ENCODE assay signal across 23 cellular contexts in the genomic region with DNA sequence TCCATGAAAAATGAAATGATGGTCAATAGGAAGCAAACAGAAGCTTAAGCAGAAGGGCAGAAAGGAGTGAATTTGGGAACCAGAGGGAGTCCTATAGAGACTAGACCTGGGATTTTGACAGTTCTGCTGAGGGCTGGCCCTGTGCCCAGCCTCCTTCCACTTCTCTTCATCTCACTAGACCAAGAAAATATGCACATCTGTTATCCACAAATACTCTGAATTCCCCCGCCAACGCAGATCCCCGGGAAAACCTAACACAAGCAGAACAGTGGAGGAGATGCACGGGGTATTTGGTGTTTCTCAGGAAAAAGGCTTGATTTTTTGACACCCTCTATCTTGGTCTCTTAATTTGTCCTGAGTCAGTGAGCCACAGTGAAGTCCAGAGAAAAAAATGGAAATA.
A peak's percentile ranks its signal among the peaks of the same experiment; 100 is the strongest.
DNase-seq lines count a peak whose midpoint lies in the region; ATAC-seq and TF ChIP-seq lines count a peak whose summit lies in the region.
"Had no signal": no experiment of that assay in that cellular context is flagged by ENCODE, and none has a peak within 500 bp of the region (broad histone marks: within the 10 kb centered on the region; RNA-seq: fewer than 3 reads in every experiment).

No MANE protein-coding gene starts in this region.

- CTCF ChIA-PET in AG04449 (lab: Yijun Ruan, JAX): no interaction called here

- ATAC-seq in GM19023 (IDR thresholded peaks at IDR 0.05; ENCODE audit: unreplicated experiment): no peak
- ATAC-seq: A549; activated CD8-positive, alpha-beta T cell treated with anti-CD3 and anti-CD28 coated beads, Interleukin-2, amount 10 ng/mL, durations not matched to agents 7 days and 5 days; activated T-cell treated with anti-CD3 and anti-CD28 coated beads, Interleukin-2, amount 50 U/mL, for 72 hours had no signal

- POLR2A ChIA-PET in AG04449 (lab: Yijun Ruan, JAX): no interaction called here

- no peak for TF ChIP-seq CTCF in AG04449 (IDR thresholded peaks at IDR 0.05; ENCODE audit: insufficient read depth, low read length, missing control alignments)

- DNase-seq in AG04449 (ENCODE audit: low read depth, low spot score) (peak; percentile 42), GM04504 (ENCODE audit: low read depth) (peak; percentile 38), astrocyte of the hippocampus (ENCODE audit: low read depth, low spot score) (peak; percentile 54), iris pigment epithelial cell (ENCODE audit: low read depth) (peak; percentile 47)
- no peak for DNase-seq in effector CD8-positive, alpha-beta T cell (lab: John Stamatoyannopoulos, UW)
- no peak for DNase-seq in stimulated activated CD4-positive, alpha-beta T cell treated with anti-CD3 and anti-CD28 coated beads, Interleukin-12 subunit alpha, Interleukin-12 subunit beta, amount 100 ng/mL, for 4 hours
- DNase-seq in activated effector memory CD4-positive, alpha-beta T cell treated with anti-CD3 and anti-CD28 coated beads, Interleukin-2, amount 50 U/mL, for 16 hours: no peak
- DNase-seq: activated CD4-positive, CD25-positive, alpha-beta regulatory T cell; activated CD8-positive, alpha-beta T cell treated with anti-CD3 and anti-CD28 coated beads, Interleukin-2, amount 10 ng/mL, durations not matched to agents 7 days and 5 days; activated T-cell treated with anti-CD3 and anti-CD28 coated beads, Interleukin-2, amount 50 U/mL, for 72 hours; CD8-positive, alpha-beta memory T cell; hippocampal formation; KG1; kidney; NCI-H1092; nephron progenitor cell; PC-9; stimulated activated naive CD4-positive, alpha-beta T cell; T-helper 9 cell; transverse colon had no signal

- no peak overlapping the region for H3K4me3 ChIP-seq in AG04449 (ENCODE audit: low read depth, low read length)
- H3K4me3 ChIP-seq: A549, PC-9, SJSA1, transverse colon had no signal

Comparison
In these comparisons a context has a peak if more than half of its experiments do, and no peak if none do; other contexts are left out.
1. DNase-seq: peak in AG04449 (single experiment), GM04504 (single experiment), astrocyte of the hippocampus (single experiment) and iris pigment epithelial cell (single experiment); none in effector CD8-positive, alpha-beta T cell (single experiment), stimulated activated CD4-positive, alpha-beta T cell treated with anti-CD3 and anti-CD28 coated beads, Interleukin-12 subunit alpha, Interleukin-12 subunit beta, amount 100 ng/mL, for 4 hours (single experiment) and activated effector memory CD4-positive, alpha-beta T cell treated with anti-CD3 and anti-CD28 coated beads, Interleukin-2, amount 50 U/mL, for 16 hours (single experiment).